In the genomic region with DNA sequence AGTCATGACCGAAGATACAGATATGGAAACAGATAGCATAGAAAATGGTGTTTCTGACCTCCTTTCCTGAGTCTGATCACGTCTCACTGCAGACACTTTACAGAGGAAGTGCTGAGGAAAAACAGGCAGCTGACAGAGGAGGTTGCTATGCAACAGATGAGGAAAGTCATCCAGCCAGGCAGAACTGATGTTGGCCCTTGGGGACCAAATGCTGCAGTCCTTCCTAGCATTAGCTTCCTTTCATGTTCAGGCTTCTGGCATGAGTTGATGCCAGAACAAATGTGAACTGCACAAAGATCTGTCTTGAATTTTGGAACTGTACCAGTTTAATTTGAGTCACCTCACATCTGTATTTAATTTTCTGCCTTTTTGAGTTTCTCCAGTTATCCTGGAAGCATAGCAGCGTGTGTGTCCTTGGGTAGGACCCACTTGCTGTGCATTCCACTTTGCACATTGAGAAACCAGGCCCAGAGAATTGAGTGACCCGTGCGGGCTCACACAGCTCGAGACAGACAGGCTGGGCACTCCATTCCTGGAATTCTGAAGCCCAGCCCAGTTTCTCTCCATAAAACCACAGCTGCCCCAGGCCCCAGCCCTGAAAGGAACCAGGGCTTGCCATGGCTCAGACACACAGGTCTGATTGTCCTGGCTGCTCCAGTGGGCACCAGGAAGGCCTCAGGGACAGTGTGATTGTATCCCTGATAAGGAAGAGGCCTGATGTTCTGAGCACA, we compare ENCODE assay signal across 8 cellular contexts. TPM values are rescaled to one million over a fixed set of nuclear protein-coding genes. Genes with fewer than 3 reads are reported as not detected.
A peak's percentile ranks its signal among the peaks of the same experiment; 100 is the strongest.
DNase-seq lines count a peak whose midpoint lies in the region; ATAC-seq and TF ChIP-seq lines count a peak whose summit lies in the region.

No MANE protein-coding gene starts in this region.

- peaks cover 14% of the 10 kb centered on the region for H3K4me1 ChIP-seq in SJSA1 (replicated peaks)

- no peak overlapping the region for H3K27ac ChIP-seq in SJSA1

- ATAC-seq in GM21619 (IDR thresholded peaks at IDR 0.05; ENCODE audit: unreplicated experiment) (peak; percentile 45), HG02623 (IDR thresholded peaks at IDR 0.05; ENCODE audit: unreplicated experiment) (no peak)

- no peaks in the 10 kb centered on the region for H3K9me3 ChIP-seq in SJSA1 (replicated peaks)

- peaks cover 19% of the 10 kb centered on the region for H3K36me3 ChIP-seq in SJSA1

- H3K27me3 ChIP-seq in SJSA1 (replicated peaks), result no peaks in the 10 kb centered on the region

- no peak for TF ChIP-seq CTCF in AG04449 (IDR thresholded peaks at IDR 0.05; ENCODE audit: insufficient read depth, low read length, missing control alignments)

- POLR2A ChIA-PET in AG04449 (lab: Yijun Ruan, JAX), result interaction anchor here (0.8 kb wide), 1 partner anchor 11 kb away, joined by 3 read pairs; no protein-coding TSS in a partner anchor

- DNase-seq in AG04449 (ENCODE audit: low read depth, low spot score), result peak; percentile 41
- peak; percentile 31 to 41 for DNase-seq in SJSA1 (ENCODE audit: low read depth in 1 of 2, low spot score in 2 of 2)
- peak; percentile 71 for DNase-seq in foreskin melanocyte
- DNase-seq in skeletal muscle cell (ENCODE audit: low read depth), result peak; percentile 74
- DNase-seq in stimulated activated CD4-positive, alpha-beta T cell treated with anti-CD3 and anti-CD28 coated beads, Interleukin-4, amount 100 ng/mL, for 4 hours, result no peak
- no peak for DNase-seq in RKO (ENCODE audit: low spot score)

- no peak overlapping the region for H3K4me3 ChIP-seq in AG04449 (ENCODE audit: low read depth, low read length)
- no peak overlapping the region for H3K4me3 ChIP-seq in SJSA1
- no peak overlapping the region for H3K4me3 ChIP-seq in skeletal muscle cell (ENCODE audit: low read depth, low read length)

- CTCF ChIA-PET in AG04449 (lab: Yijun Ruan, JAX), result no interaction called here

RNA-seq across cellular contexts. Expression of gene MAGED1, which starts 1.4 kb away (rescaled TPM):
- total RNA-seq in SJSA1 (2014; rRNA removed; shearing (Covaris generic)), result 117 and 129 TPM in 2 replicates

Comparison
In these comparisons a context has a peak if more than half of its experiments do, and no peak if none do; other contexts are left out.
1. DNase-seq: peak in AG04449 (single experiment), SJSA1 (2 of 2), foreskin melanocyte (single experiment) and skeletal muscle cell (single experiment); none in stimulated activated CD4-positive, alpha-beta T cell treated with anti-CD3 and anti-CD28 coated beads, Interleukin-4, amount 100 ng/mL, for 4 hours (0 of 2) and RKO (single experiment).